In the genomic region with DNA sequence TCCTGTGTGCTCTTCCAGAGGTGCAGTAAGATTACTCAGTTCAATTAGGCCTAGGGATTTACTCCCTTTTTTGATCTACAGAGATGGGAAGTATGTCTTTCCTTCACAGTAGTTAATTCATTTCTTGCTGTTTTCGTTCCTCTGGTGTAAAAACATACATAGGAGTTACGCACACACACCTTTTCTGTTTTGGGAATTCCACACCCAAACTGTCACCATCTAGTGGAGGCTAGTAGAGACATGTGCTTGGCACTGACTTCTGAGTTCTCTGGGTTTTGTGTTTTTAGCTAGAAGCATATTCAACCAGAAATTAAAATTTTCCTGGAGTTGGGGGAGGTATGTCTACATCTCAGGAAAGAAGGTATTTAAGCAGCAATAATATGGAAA, we compare ENCODE assay signal across 8 cellular contexts. TPM values are rescaled to one million over a fixed set of nuclear protein-coding genes. Genes with fewer than 3 reads are reported as not detected.
DNase-seq lines count a peak whose midpoint lies in the region; ATAC-seq, FAIRE-seq and TF ChIP-seq lines count a peak whose summit lies in the region.

No MANE protein-coding gene starts in this region.

- H3K36me3 ChIP-seq in CD4-positive, alpha-beta memory T cell (ENCODE audit: insufficient read depth, low read length) = no peaks in the 10 kb centered on the region
- H3K36me3 ChIP-seq in KMS-11 (ENCODE audit: insufficient read depth) (no peaks in the 10 kb centered on the region), bronchial epithelial cell (ENCODE audit: control insufficient read depth, insufficient read depth, low read length) (peaks cover 4% of the 10 kb centered on the region)

- TF ChIP-seq CTCF in KMS-11 (conservative IDR thresholded peaks at IDR 0.05; ENCODE audit: low read depth, low read length) (no peak), bronchial epithelial cell (IDR thresholded peaks at IDR 0.05; ENCODE audit: insufficient read depth, low read length, severe bottlenecking) (no peak)

- intact Hi-C loops in CD4-positive, alpha-beta memory T cell (cut with micrococcal nuclease) = loop anchor here (2.0 to 5.0 kb wide), 4 partner anchors 28 to 820 kb away; a partner anchor contains a TSS

- peaks cover 0 to 15% of the 10 kb centered on the region in 2 donors for H3K36me3 Mint-ChIP-seq in CD4-positive, alpha-beta memory T cell

- POLR2A ChIA-PET in CD4-positive, alpha-beta memory T cell (lab: Charles Lee; ENCODE audit: partially characterized antibody) = interaction anchor here (0.8 to 14.5 kb wide), 11 partner anchors 17 to 214 kb away, joined by 3 to 279 read pairs (median 5); a partner anchor contains a TSS

- H3K4me1 ChIP-seq in CD4-positive, alpha-beta memory T cell (ENCODE audit: insufficient read depth, low read length) = peaks cover 70% of the 10 kb centered on the region
- H3K4me1 ChIP-seq in KMS-11 (ENCODE audit: low read depth, poor library complexity, severe bottlenecking) (peaks cover 53% of the 10 kb centered on the region), mononuclear cell (ENCODE audit: insufficient read depth, low read length) (peaks cover 66% of the 10 kb centered on the region)

- H3K27ac ChIP-seq in CD4-positive, alpha-beta memory T cell (ENCODE audit: low read depth, low read length) = peak overlapping the region; percentile 83
- H3K27ac ChIP-seq in KMS-11 = peak overlapping the region; percentile 27; the same call in 1 of the 2 replicates

- peak overlapping the region; percentile 75 for H3K4me2 ChIP-seq in KMS-11

- no peak for DNase-seq in CD4-positive, alpha-beta memory T cell
- DNase-seq in bronchial epithelial cell (ENCODE audit: low read depth) = peak; percentile 71
- no peak for DNase-seq in mesenteric fat pad (ENCODE audit: low spot score)
- DNase-seq in stimulated activated CD4-positive, alpha-beta T cell treated with anti-CD3 and anti-CD28 coated beads, Interleukin-4, amount 100 ng/mL, for 4 hours = no peak

- peak overlapping the region; percentile 55; the same call in 1 of the 2 replicates for H3K9ac ChIP-seq in KMS-11

- FAIRE-seq in bronchial epithelial cell (lab: Jason Lieb, UNC) = no peak

- peak overlapping the region; percentile 42; the same call in 1 of the 2 replicates for H2AFZ ChIP-seq in KMS-11 (ENCODE audit: low read depth)

- no peaks in the 10 kb centered on the region for H4K20me1 ChIP-seq in KMS-11 (ENCODE audit: insufficient read depth)

- peak overlapping the region; percentile 75 to 80 for H3K4me3 ChIP-seq in CD4-positive, alpha-beta memory T cell (ENCODE audit: low read length in 2 of 2)
- H3K4me3 ChIP-seq in KMS-11 (IDR thresholded peaks at IDR 0.05; ENCODE audit: insufficient read depth, low read depth, low read length) (no peak overlapping the region), bronchial epithelial cell (ENCODE audit: low read depth, low read length) (peak overlapping the region; percentile 57), mononuclear cell (ENCODE audit: low read length) (peak overlapping the region; percentile 78)

- H3K9me3 ChIP-seq in CD4-positive, alpha-beta memory T cell (ENCODE audit: control insufficient read depth in 1 of 2, low read length in 2 of 2) = no peaks in the 10 kb centered on the region
- H3K9me3 ChIP-seq in mononuclear cell (ENCODE audit: low read depth, low read length) = no peaks in the 10 kb centered on the region

- no peaks in the 10 kb centered on the region for H3K9me3 Mint-ChIP-seq in CD4-positive, alpha-beta memory T cell

- peak overlapping the region; percentile 90 to 99 (median 97) for H3K4me3 Mint-ChIP-seq in CD4-positive, alpha-beta memory T cell

- CTCF ChIA-PET in CD4-positive, alpha-beta memory T cell (lab: Charles Lee; ENCODE audit: partially characterized antibody) = interaction anchor here (0.7 to 3.8 kb wide), 17 partner anchors 9 to 115 kb away, joined by 3 to 12 read pairs (median 4); no protein-coding TSS in a partner anchor

- H3K27me3 ChIP-seq in CD4-positive, alpha-beta memory T cell (ENCODE audit: insufficient read depth, low read length) = no peaks in the 10 kb centered on the region
- H3K27me3 ChIP-seq in KMS-11 (ENCODE audit: insufficient read depth, low read depth) (no peaks in the 10 kb centered on the region), bronchial epithelial cell (ENCODE audit: control insufficient read depth, insufficient read depth, low read length) (no peaks in the 10 kb centered on the region), mononuclear cell (ENCODE audit: insufficient read depth, low read length) (no peaks in the 10 kb centered on the region)

- ATAC-seq in HG02870 (IDR thresholded peaks at IDR 0.05; ENCODE audit: unreplicated experiment) (no peak), GM21825 (IDR thresholded peaks at IDR 0.05; ENCODE audit: unreplicated experiment) (no peak)

- no peaks in the 10 kb centered on the region for H3K27me3 Mint-ChIP-seq in CD4-positive, alpha-beta memory T cell

- peaks cover 4% of the 10 kb centered on the region; the same call in 1 of the 2 replicates for H3K79me2 ChIP-seq in KMS-11 (ENCODE audit: insufficient read depth, low read depth)

- H3K4me1 Mint-ChIP-seq in CD4-positive, alpha-beta memory T cell = peaks cover 53 to 77% (median 66%) of the 10 kb centered on the region in 4 donors

- peak overlapping the region; percentile 93 to 100 (median 100) for H3K27ac Mint-ChIP-seq in CD4-positive, alpha-beta memory T cell

RNA-seq across cellular contexts. Expression of a gene that starts 1.4 kb away (rescaled TPM):
- total RNA-seq in CD4-positive, alpha-beta memory T cell = 10 to 100 TPM; 61.5 to 62.0 TPM
- polyA plus RNA-seq in CD4-positive, alpha-beta memory T cell = 10 to 100 TPM in 1 of 2 donors, 1 to 10 TPM in 1; 4.8 to 10.8 TPM
- total RNA-seq in bronchial epithelial cell (3.9 and 5.6 TPM in 2 replicates), mononuclear cell (63.2 TPM), mesenteric fat pad (48.0 TPM)

RNA-seq across cellular contexts. Expression of a gene that starts 38.1 kb away (rescaled TPM):
- total RNA-seq in CD4-positive, alpha-beta memory T cell = not detected
- not detected for polyA plus RNA-seq in CD4-positive, alpha-beta memory T cell
- not detected in 2 replicates for total RNA-seq in bronchial epithelial cell
- total RNA-seq in mononuclear cell = not detected
- not detected for total RNA-seq in mesenteric fat pad
